ENCODE assay signal across 5 cellular contexts in genomic region chr10:79791906-79792517, GRCh38. TPM values are rescaled to one million over a fixed set of nuclear protein-coding genes. Genes with fewer than 3 reads are reported as not detected.
"Had no signal": no experiment of that assay in that cellular context is flagged by ENCODE, and none has a peak within 500 bp of the region (broad histone marks: within the 10 kb centered on the region; RNA-seq: fewer than 3 reads in every experiment).

No MANE protein-coding gene starts in this region.

RNA-seq across cellular contexts. Expression of gene NUTM2E, which starts 34.5 kb away (rescaled TPM):
- total RNA-seq: GM23248, HFFc6, HT1080 had no signal
- polyA plus RNA-seq: GM23248, HepG2, IgD-negative memory B cell had no signal
